ENCODE assay signal across 8 cellular contexts in genomic region chr2:117835990-117836760, GRCh38. TPM values are rescaled to one million over a fixed set of nuclear protein-coding genes. Genes with fewer than 3 reads are reported as not detected.
DNase-seq lines count a peak whose midpoint lies in the region; ATAC-seq, FAIRE-seq and TF ChIP-seq lines count a peak whose summit lies in the region.

No MANE protein-coding gene starts in this region.

- FAIRE-seq in K562 (lab: Jason Lieb, UNC): no peak

- POLR2A ChIA-PET in K562 (lab: Yijun Ruan, JAX): no interaction called here

- no peaks in the 10 kb centered on the region for H3K27me3 ChIP-seq in K562 (ENCODE audit: control insufficient read depth in 2 of 2, insufficient read depth in 2 of 2, low read length in 2 of 2)

- H3K27ac Mint-ChIP-seq in T-helper 2 cell treated with Interferon-gamma antibody and Interleukin-4, amounts not matched to agents 5 μg/mL and 100 μg/mL, for 36 hours: no peak overlapping the region

- TF ChIP-seq RAD21 in K562 (CRISPR knock-in tag; conservative IDR thresholded peaks at IDR 0.05 in 1 of 2, IDR thresholded peaks at IDR 0.05 in 1 of 2): peak in 1 of 2 experiments; percentile 25; a peak in 1 of 4 replicates

- no peak overlapping the region for H3K9ac ChIP-seq in K562 (ENCODE audit: insufficient read depth in 1 of 2, low read depth in 2 of 2, low read length in 2 of 2)

- no peak overlapping the region for H3K4me2 ChIP-seq in K562 (ENCODE audit: insufficient read depth, low read length)

- no peaks in the 10 kb centered on the region for H3K79me2 ChIP-seq in K562 (ENCODE audit: control insufficient read depth, insufficient read depth, low read length)

- TF ChIP-seq POLR2A in K562 (conservative IDR thresholded peaks at IDR 0.05): peak; percentile 45; the same call in 1 of the 2 replicates

- H3K27ac ChIP-seq in K562 (ENCODE audit: extremely low read depth, low read depth, low read length): no peak overlapping the region

- H3K27me3 Mint-ChIP-seq in T-helper 2 cell treated with Interferon-gamma antibody and Interleukin-4, amounts not matched to agents 5 μg/mL and 100 μg/mL, for 36 hours (ENCODE audit: low read depth): peaks cover 2% of the 10 kb centered on the region

- CTCF ChIA-PET in K562 (lab: Yijun Ruan, JAX; ENCODE audit: low intra/inter-chr PET ratio): no interaction called here

- no TSS peak for BruUV-seq in K562 (replicated peaks; lab: Mats Ljungman, UMichigan)

- H3K4me1 Mint-ChIP-seq in T-helper 2 cell treated with Interferon-gamma antibody and Interleukin-4, amounts not matched to agents 5 μg/mL and 100 μg/mL, for 36 hours (ENCODE audit: low read depth): peaks cover 2% of the 10 kb centered on the region

- intact Hi-C loops in K562 (cut with micrococcal nuclease): loop anchor here (5.0 kb wide), 1 partner anchor 166 kb away; no protein-coding TSS in a partner anchor

- peaks cover 9% of the 10 kb centered on the region for H3K36me3 Mint-ChIP-seq in T-helper 2 cell treated with Interferon-gamma antibody and Interleukin-4, amounts not matched to agents 5 μg/mL and 100 μg/mL, for 36 hours (ENCODE audit: low read depth)

- H4K20me1 ChIP-seq in K562 (replicated peaks; ENCODE audit: control insufficient read depth, insufficient read depth, low read length): 0 out of 2 replicates have a peak, but pooled peaks cover 4% of the 10 kb centered on the region

- peaks cover 0 to 4% of the 10 kb centered on the region in 2 experiments; a peak in 2 of 5 replicates for H3K4me1 ChIP-seq in K562 (replicated peaks in 1 of 2; ENCODE audit: control insufficient read depth in 2 of 2, insufficient read depth in 2 of 2, low read length in 2 of 2)

- peak; percentile 90 for ATAC-seq in GM19467 (IDR thresholded peaks at IDR 0.05; ENCODE audit: unreplicated experiment)
- ATAC-seq in HG03571 (IDR thresholded peaks at IDR 0.05; ENCODE audit: unreplicated experiment): peak; percentile 75
- ATAC-seq in K562: peak; percentile 90

- H3K36me3 ChIP-seq in K562 (ENCODE audit: control insufficient read depth, insufficient read depth, low read length): peaks cover 29% of the 10 kb centered on the region

- peak overlapping the region; percentile 60 for H3K4me3 Mint-ChIP-seq in T-helper 2 cell treated with Interferon-gamma antibody and Interleukin-4, amounts not matched to agents 5 μg/mL and 100 μg/mL, for 36 hours

- peaks cover 4% of the 10 kb centered on the region for H3K9me1 ChIP-seq in K562 (ENCODE audit: control insufficient read depth, insufficient read depth, low read length)

- no peak for TF ChIP-seq EP300 in K562 (IDR thresholded peaks at IDR 0.05; ENCODE audit: low read length)

- H3K9me3 ChIP-seq in K562 (replicated peaks; ENCODE audit: control insufficient read depth, insufficient read depth, low read depth, low read length): no peaks in the 10 kb centered on the region

- no peak overlapping the region for H3K4me3 ChIP-seq in K562
- H3K4me3 ChIP-seq in retinal pigment epithelial cell (ENCODE audit: low read length): peak overlapping the region; percentile 54

- WGBS in K562 (ENCODE audit: insufficient coverage, low coverage, missing lambda C conversion rate): 70% methylated on average over 28 of the region's 53 CpGs

- H3K9me3 Mint-ChIP-seq in T-helper 2 cell treated with Interferon-gamma antibody and Interleukin-4, amounts not matched to agents 5 μg/mL and 100 μg/mL, for 36 hours: no peaks in the 10 kb centered on the region

- TF ChIP-seq CTCF in K562 (IDR thresholded peaks at IDR 0.05 in 2 of 3, conservative IDR thresholded peaks at IDR 0.05 in 1 of 3; ENCODE audit: insufficient read depth in 2 of 3, low read depth in 1 of 3, low read length in 3 of 3): peak; percentile 62 to 88 (median 65)
- peak; percentile 94 for TF ChIP-seq CTCF in retinal pigment epithelial cell (conservative IDR thresholded peaks at IDR 0.05; ENCODE audit: low read depth, low read length)

- DNase-seq in CD1c-positive myeloid dendritic cell (ENCODE audit: extremely low spot score) (peak; percentile 46), K562 (ENCODE audit: extremely low read depth in 1 of 4, low spot score in 3 of 4) (peak; percentile 39 to 54 (median 48)), hypothalamus (lab: John Stamatoyannopoulos, UW) (peak in 49 of 51 donors; percentile 5 to 82 (median 57)), retinal pigment epithelial cell (ENCODE audit: low read depth) (peak; percentile 39), OCI-M1 (lab: John Stamatoyannopoulos, UW) (no peak)
- peak; percentile 28 for DNase-seq in T-helper 2 cell treated with Interferon-gamma antibody and Interleukin-4, amounts not matched to agents 5 μg/mL and 100 μg/mL, for 36 hours (ENCODE audit: low spot score)

- in situ Hi-C loops in K562 (cut with MboI): no loop called here

- H2AFZ ChIP-seq in K562 (ENCODE audit: low read depth, low read length): no peak overlapping the region

TF ChIP-seq in K562, 482 proteins besides CTCF, POLR2A, EP300 and RAD21:
- TF ChIP-seq SMC3 (conservative IDR thresholded peaks at IDR 0.05; ENCODE audit: insufficient read depth, low read depth, low read length) (0 out of 2 replicates have a peak, but pooled peaks have one; percentile 21), XRCC5 (IDR thresholded peaks at IDR 0.05; ENCODE audit: low read depth, low read length) (peak; percentile 46; the same call in 1 of the 2 replicates), FOXK1 (CRISPR knock-in tag; IDR thresholded peaks at IDR 0.05; ENCODE audit: borderline replicate concordance) (no peak), SPI1 (IDR thresholded peaks at IDR 0.05; ENCODE audit: borderline replicate concordance, low read depth, low read length) (no peak), POLR2G (IDR thresholded peaks at IDR 0.05; ENCODE audit: low read depth, low read length) (peak; percentile 64), TFAP4 (CRISPR knock-in tag; IDR thresholded peaks at IDR 0.05; ENCODE audit: borderline replicate concordance) (peak; percentile 40; the same call in 1 of the 2 replicates)
- TF ChIP-seq, protein P1, sequence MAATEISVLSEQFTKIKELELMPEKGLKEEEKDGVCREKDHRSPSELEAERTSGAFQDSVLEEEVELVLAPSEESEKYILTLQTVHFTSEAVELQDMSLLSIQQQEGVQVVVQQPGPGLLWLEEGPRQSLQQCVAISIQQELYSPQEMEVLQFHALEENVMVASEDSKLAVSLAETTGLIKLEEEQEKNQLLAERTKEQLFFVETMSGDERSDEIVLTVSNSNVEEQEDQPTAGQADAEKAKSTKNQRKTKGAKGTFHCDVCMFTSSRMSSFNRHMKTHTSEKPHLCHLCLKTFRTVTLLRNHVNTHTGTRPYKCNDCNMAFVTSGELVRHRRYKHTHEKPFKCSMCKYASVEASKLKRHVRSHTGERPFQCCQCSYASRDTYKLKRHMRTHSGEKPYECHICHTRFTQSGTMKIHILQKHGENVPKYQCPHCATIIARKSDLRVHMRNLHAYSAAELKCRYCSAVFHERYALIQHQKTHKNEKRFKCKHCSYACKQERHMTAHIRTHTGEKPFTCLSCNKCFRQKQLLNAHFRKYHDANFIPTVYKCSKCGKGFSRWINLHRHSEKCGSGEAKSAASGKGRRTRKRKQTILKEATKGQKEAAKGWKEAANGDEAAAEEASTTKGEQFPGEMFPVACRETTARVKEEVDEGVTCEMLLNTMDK (IDR thresholded peaks at IDR 0.05; ENCODE audit: borderline replicate concordance, insufficient read depth, low read depth, low read length, poor library complexity, severe bottlenecking): peak; percentile 89

RNA-seq across cellular contexts. Expression of gene DDX18, which starts 21.7 kb away (rescaled TPM):
- total RNA-seq in K562 (2011; cell fraction: chromatin; rRNA removed; ENCODE audit: low replicate concordance): 96.0 and 219 TPM in 2 replicates
- total RNA-seq in K562 (2011; cell fraction: nucleolus; rRNA removed): 41.4 and 42.1 TPM in 2 replicates
- 115 and 161 TPM in 2 replicates for total RNA-seq in K562 (2011; cell fraction: nucleoplasm; rRNA removed)
- total RNA-seq in K562 (2014; rRNA removed): 67.9 and 74.7 TPM in 2 replicates
- total RNA-seq in K562 (2014; rRNA removed; fragmentation: Illumina TruSeq; extraction: Trizol): 129 and 154 TPM in 2 replicates
- 116 TPM in 2 replicates for total RNA-seq in K562 (2015; rRNA removed; fragmentation: Illumina TruSeq; extraction: Trizol)
- total RNA-seq in K562 (2021): 113 and 120 TPM in 2 replicates
- polyA plus RNA-seq in K562 (2011; rRNA removed): 118 and 156 TPM in 2 replicates
- 50.8 and 54.7 TPM in 2 replicates for polyA plus RNA-seq in K562 (2011; cell fraction: cytosol; rRNA removed)
- polyA plus RNA-seq in K562 (2011; cell fraction: nucleus; rRNA removed): 94.0 and 110 TPM in 2 replicates
- polyA plus RNA-seq in K562 (2012): 48.5 and 68.8 TPM in 2 replicates
- 125 and 156 TPM in 2 replicates for polyA plus RNA-seq in K562 (2014; fragmentation: Illumina TruSeq; extraction: Trizol)
- 100 to 1,000 TPM in 1 of 2 experiments, 10 to 100 TPM in 1; 90.5 to 124 TPM for polyA plus RNA-seq in K562 (2014; fragmentation: Nextera tagmentation; extraction: Ambion mirVana)
- polyA plus RNA-seq in K562 (2014; rRNA removed): 91.8 and 100 TPM in 2 replicates
- 126 and 127 TPM in 2 replicates for polyA minus RNA-seq in K562 (2011; rRNA and poly(A)+ RNA removed)
- polyA minus RNA-seq in K562 (2011; cell fraction: cytosol; rRNA and poly(A)+ RNA removed): 32.6 and 42.7 TPM in 2 replicates
- polyA minus RNA-seq in K562 (2011; cell fraction: nucleus; rRNA and poly(A)+ RNA removed): 67.5 and 135 TPM in 2 replicates
